Comparison of ENCODE assay signal across 10 cellular contexts in genomic region chr16:89573826-89574680, GRCh38. TPM values are rescaled to one million over a fixed set of nuclear protein-coding genes. Genes with fewer than 3 reads are reported as not detected.
DNase-seq lines count a peak whose midpoint lies in the region; ATAC-seq and TF ChIP-seq lines count a peak whose summit lies in the region.
"Had no signal": no experiment of that assay in that cellular context is flagged by ENCODE, and none has a peak within 500 bp of the region (broad histone marks: within the 10 kb centered on the region; RNA-seq: fewer than 3 reads in every experiment).

No MANE protein-coding gene starts in this region.

- H3K4ac ChIP-seq in neuronal stem cell (ENCODE audit: low read length), result peak overlapping the region; percentile 26

- H4K8ac ChIP-seq in neuronal stem cell (ENCODE audit: low read depth, low read length), result no peak overlapping the region

- H3K27me3 Mint-ChIP-seq in IgD-negative memory B cell, result peaks cover 10% of the 10 kb centered on the region

- peak overlapping the region; percentile 83 for H2AFZ ChIP-seq in neuronal stem cell (ENCODE audit: low read length)

- H3K36me3 ChIP-seq in neuronal stem cell (replicated peaks in 1 of 2; ENCODE audit: control insufficient read depth in 2 of 2, insufficient read depth in 2 of 2, low read length in 2 of 2), result no peaks in the 10 kb centered on the region

- no peak for TF ChIP-seq CTCF in choroid plexus epithelial cell (conservative IDR thresholded peaks at IDR 0.05; ENCODE audit: low read depth, low read length)

- peak overlapping the region; percentile 83 for H2BK15ac ChIP-seq in neuronal stem cell (ENCODE audit: low read length)

- H3K9ac ChIP-seq in neuronal stem cell (ENCODE audit: low read depth, low read length, poor library complexity), result peak overlapping the region; percentile 45

- no peak overlapping the region for H3K27ac ChIP-seq in neuronal stem cell (replicated peaks; ENCODE audit: low read length)

- peaks cover 2 to 4% of the 10 kb centered on the region in 2 donors for H3K4me1 ChIP-seq in neuronal stem cell (ENCODE audit: control insufficient read depth in 2 of 2, insufficient read depth in 1 of 2, low read depth in 1 of 2, low read length in 2 of 2)

- DNase-seq in choroid plexus epithelial cell (ENCODE audit: low read depth) (no peak), neuronal stem cell (ENCODE audit: low spot score) (no peak), NCI-H187 (lab: John Stamatoyannopoulos, UW) (no peak), GM19238 (ENCODE audit: insufficient read length, low spot score) (no peak)
- DNase-seq: hippocampal formation, NCI-H82 had no signal

- no peak overlapping the region for H2BK12ac ChIP-seq in neuronal stem cell (ENCODE audit: low read length)

- peak overlapping the region; percentile 73 for H3K23ac ChIP-seq in neuronal stem cell (ENCODE audit: low read depth, low read length, poor library complexity)

- H3K27me3 ChIP-seq in neuronal stem cell (ENCODE audit: control insufficient read depth in 3 of 3, insufficient read depth in 3 of 3, low read depth in 1 of 3, low read length in 3 of 3), result peaks cover 21 to 36% (median 27%) of the 10 kb centered on the region in 3 experiments

- peak overlapping the region in 1 of 3 donors; percentile 67 for H3K27ac Mint-ChIP-seq in IgD-negative memory B cell

- H3K4me3 ChIP-seq in GM08714 (ENCODE audit: low read length) (peak overlapping the region; percentile 69; the same call in 1 of the 2 replicates), choroid plexus epithelial cell (ENCODE audit: low read depth, low read length) (peak overlapping the region; percentile 27), neuronal stem cell (ENCODE audit: low read length in 2 of 2) (no peak overlapping the region)

- no peaks in the 10 kb centered on the region for H3K9me3 Mint-ChIP-seq in IgD-negative memory B cell

- H3K4me1 Mint-ChIP-seq in IgD-negative memory B cell, result peaks cover 8 to 9% (median 8%) of the 10 kb centered on the region in 3 donors

- H3K4me2 ChIP-seq in neuronal stem cell (ENCODE audit: insufficient read depth, low read length, poor library complexity, severe bottlenecking), result no peak overlapping the region

- no peaks in the 10 kb centered on the region for H3K9me3 ChIP-seq in neuronal stem cell (replicated peaks in 1 of 2; ENCODE audit: control insufficient read depth in 2 of 2, insufficient read depth in 1 of 2, low read depth in 1 of 2, low read length in 2 of 2)

- H4K91ac ChIP-seq in neuronal stem cell (ENCODE audit: low read depth, low read length, poor library complexity), result no peak overlapping the region

- no peak overlapping the region for H2BK120ac ChIP-seq in neuronal stem cell (ENCODE audit: low read depth, low read length)

- WGBS in neuronal stem cell (ENCODE audit: extremely low coverage in 2 of 2, insufficient read length in 2 of 2, insufficient replicate concordance in 1 of 2), 2 donors, result no CpG with 5 or more reads among the region's 31 CpGs

- peak overlapping the region; percentile 48 to 83 (median 58) for H3K4me3 Mint-ChIP-seq in IgD-negative memory B cell

- peak overlapping the region; percentile 54 for H2AK5ac ChIP-seq in neuronal stem cell (ENCODE audit: low read depth, low read length)

- no peak overlapping the region for H2BK5ac ChIP-seq in neuronal stem cell (ENCODE audit: low read length)

- ATAC-seq in HG02970 (IDR thresholded peaks at IDR 0.05; ENCODE audit: low FRiP score, unreplicated experiment) (no peak), HG03469 (IDR thresholded peaks at IDR 0.05; ENCODE audit: unreplicated experiment) (no peak)

- peak overlapping the region; percentile 60 for H3K18ac ChIP-seq in neuronal stem cell (ENCODE audit: low read length)

- no peak overlapping the region for H3K14ac ChIP-seq in neuronal stem cell (ENCODE audit: low read length)

- peaks cover 2% of the 10 kb centered on the region for H3K36me3 Mint-ChIP-seq in IgD-negative memory B cell

- H3K79me1 ChIP-seq in neuronal stem cell (ENCODE audit: low read depth, low read length), result no peaks in the 10 kb centered on the region

RNA-seq across cellular contexts. Expression of gene CPNE7, which starts 1.5 kb away (rescaled TPM):
- not detected for polyA plus RNA-seq in IgD-negative memory B cell
- 1.4 TPM for polyA plus RNA-seq in neuronal stem cell (2013, experiment 1 of 2)
- 1.6 TPM for polyA plus RNA-seq in neuronal stem cell (2013, experiment 2 of 2)

RNA-seq across cellular contexts. Expression of gene RPL13, which starts 13.6 kb away (rescaled TPM):
- polyA plus RNA-seq in IgD-negative memory B cell, result 6,684 TPM
- polyA plus RNA-seq in neuronal stem cell (2013, experiment 1 of 2), result 5,003 TPM
- 4,966 TPM for polyA plus RNA-seq in neuronal stem cell (2013, experiment 2 of 2)

RNA-seq across cellular contexts. Expression of gene DPEP1, which starts 39.4 kb away (rescaled TPM):
- polyA plus RNA-seq in IgD-negative memory B cell, result not detected
- polyA plus RNA-seq in neuronal stem cell (2013, experiment 1 of 2), result 1.1 TPM
- 0.79 TPM for polyA plus RNA-seq in neuronal stem cell (2013, experiment 2 of 2)

Comparison
In these comparisons a context has a peak if more than half of its experiments do, and no peak if none do; other contexts are left out.
1. H3K4me3 ChIP-seq: peak in GM08714 (single experiment) and choroid plexus epithelial cell (single experiment); none in neuronal stem cell (0 of 2).